Comparison of ENCODE assay signal across 17 cellular contexts in the genomic region with DNA sequence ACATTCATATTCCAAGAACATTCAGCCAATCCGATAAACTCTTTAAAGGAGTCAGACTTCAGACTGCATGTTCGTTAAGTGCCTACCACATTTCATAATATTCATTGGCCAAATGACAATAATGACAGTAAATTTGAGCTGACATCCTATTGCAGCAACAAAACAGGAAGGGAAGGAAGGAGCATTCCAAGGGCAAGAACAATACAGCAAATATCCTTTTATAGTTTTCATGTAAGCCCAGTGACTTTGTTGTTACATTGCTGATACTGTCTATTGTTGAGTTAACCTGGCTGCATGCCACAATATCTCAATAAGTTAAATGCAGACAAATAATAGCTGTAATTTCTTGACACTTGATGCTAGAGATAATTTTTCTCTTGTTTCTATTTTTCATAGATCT. TPM values are rescaled to one million over a fixed set of nuclear protein-coding genes. Genes with fewer than 3 reads are reported as not detected.
DNase-seq lines count a peak whose midpoint lies in the region.
"Had no signal": no experiment of that assay in that cellular context is flagged by ENCODE, and none has a peak within 500 bp of the region (broad histone marks: within the 10 kb centered on the region; RNA-seq: fewer than 3 reads in every experiment).

No MANE protein-coding gene starts in this region.

- DNase-seq in NOMO-1 treated with DMSO at 0.1 percent for 48 hours (lab: John Stamatoyannopoulos, UW; ENCODE audit: unreplicated experiment) (peak; percentile 37), NOMO-1 treated with dmso at 0.1 percent for 144 hours (lab: John Stamatoyannopoulos, UW; ENCODE audit: unreplicated experiment) (no peak), GM03348 (ENCODE audit: low spot score) (peak; percentile 42), dermis blood vessel endothelial cell (peak; percentile 75), pulmonary artery endothelial cell (ENCODE audit: low read depth, low spot score) (peak; percentile 56), HT-29 (ENCODE audit: low spot score) (no peak), RKO (ENCODE audit: low spot score) (no peak), H4 (ENCODE audit: low spot score) (no peak)
- DNase-seq: AML-193; Caco-2; DMS153; H7; NCI-H1694; NCI-H524; NK-92 treated with Interleukin-12 subunit alpha and Interleukin-12 subunit beta, amount 100 ng/mL, for 24 hours; PC-3; SW 1271 had no signal

RNA-seq across cellular contexts. Expression of gene CBLB, which starts 16.4 kb away (rescaled TPM):
- 27.7 and 28.7 TPM in 2 replicates for total RNA-seq in dermis blood vessel endothelial cell
- total RNA-seq in pulmonary artery endothelial cell = 16.7 and 19.0 TPM in 2 replicates
- 3.8 and 8.3 TPM in 2 replicates for total RNA-seq in HT-29 (2014; rRNA removed; shearing (Covaris generic))
- 22.4 and 22.5 TPM in 2 replicates for total RNA-seq in H4 (2014; rRNA removed; shearing (Covaris generic))

Comparison
In these comparisons a context has a peak if more than half of its experiments do, and no peak if none do; other contexts are left out.
1. DNase-seq: peak in NOMO-1 treated with DMSO at 0.1 percent for 48 hours (single experiment), GM03348 (single experiment), dermis blood vessel endothelial cell (single experiment) and pulmonary artery endothelial cell (single experiment); none in NOMO-1 treated with dmso at 0.1 percent for 144 hours (single experiment), HT-29 (single experiment), RKO (single experiment) and H4 (single experiment).